26 cellular contexts compared by ENCODE assay signal in genomic region chr19:29971648-29972047, GRCh38.
"Had no signal": no experiment of that assay in that cellular context is flagged by ENCODE, and none has a peak within 500 bp of the region (broad histone marks: within the 10 kb centered on the region; RNA-seq: fewer than 3 reads in every experiment).

No MANE protein-coding gene starts in this region.

- ATAC-seq: activated naive CD4-positive, alpha-beta T cell treated with anti-CD3 and anti-CD28 coated beads, Interleukin-2, amount 50 U/mL, for 72 hours; activated T-cell treated with anti-CD3 and anti-CD28 coated beads, Interleukin-2, amount 50 U/mL, for 72 hours; heart left ventricle had no signal

- H3K27me3 ChIP-seq: ascending aorta, breast epithelium, cardiac muscle cell, colonic mucosa, esophagus squamous epithelium, heart left ventricle had no signal

- H3K36me3 ChIP-seq: ascending aorta, breast epithelium, cardiac muscle cell, colonic mucosa, esophagus squamous epithelium, heart left ventricle had no signal

- H3K4me3 ChIP-seq: ascending aorta, breast epithelium, cardiac muscle cell, colonic mucosa, esophagus squamous epithelium, heart left ventricle had no signal

- H3K9me3 ChIP-seq: ascending aorta, breast epithelium, colonic mucosa, esophagus squamous epithelium, heart left ventricle had no signal

- H3K4me1 ChIP-seq: breast epithelium, colonic mucosa had no signal

- H3K27ac ChIP-seq: ascending aorta, breast epithelium, cardiac muscle cell, colonic mucosa, epithelial cell of prostate, esophagus squamous epithelium, heart left ventricle had no signal

- DNase-seq: activated CD4-positive, alpha-beta memory T cell treated with anti-CD3 and anti-CD28 coated beads, Interleukin-2, amount 10 ng/mL, durations not matched to agents 7 days and 5 days; activated CD4-positive, alpha-beta T cell treated with anti-CD3 and anti-CD28 coated beads for 1 hour; activated CD4-positive, alpha-beta T cell treated with anti-CD3 and anti-CD28 coated beads for 4 hours; activated CD4-positive, alpha-beta T cell treated with anti-CD3 and anti-CD28 coated beads, Interleukin-2, amount 10 ng/mL, durations not matched to agents 7 days and 5 days; activated CD4-positive, alpha-beta T cell treated with anti-CD3 and anti-CD28 coated beads, Interleukin-2, amount 50 U/mL, for 4 hours; activated CD4-positive, CD25-positive, alpha-beta regulatory T cell; activated CD8-positive, alpha-beta memory T cell treated with anti-CD3 and anti-CD28 coated beads, Interleukin-2, amount 50 U/mL, for 48 hours; activated gamma-delta T cell; activated naive CD4-positive, alpha-beta T cell; activated naive CD4-positive, alpha-beta T cell treated with anti-CD3 and anti-CD28 coated beads, Interleukin-2, amount 10 ng/mL, durations not matched to agents 7 days and 5 days; activated naive CD8-positive, alpha-beta T cell treated with anti-CD3 and anti-CD28 coated beads, Interleukin-2, amount 10 ng/mL, durations not matched to agents 7 days and 5 days; activated T-cell treated with anti-CD3 and anti-CD28 coated beads for 4 hours; activated T-cell treated with anti-CD3 and anti-CD28 coated beads, Interleukin-2, amount 50 U/mL, for 24 hours; activated T-cell treated with anti-CD3 and anti-CD28 coated beads, Interleukin-2, amount 50 U/mL, for 72 hours; central memory CD4-positive, alpha-beta T cell; cerebellar nuclear complex; colonic mucosa; effector CD8-positive, alpha-beta T cell; esophagus squamous epithelium; heart left ventricle; T-helper 2 cell had no signal
